11 cellular contexts compared by ENCODE assay signal in genomic region chrX:76643590-76643989, GRCh38.
"Had no signal": no experiment of that assay in that cellular context is flagged by ENCODE, and none has a peak within 500 bp of the region (broad histone marks: within the 10 kb centered on the region; RNA-seq: fewer than 3 reads in every experiment).

No MANE protein-coding gene starts in this region.

- H3K4me2 ChIP-seq: GM23338 had no signal

- FAIRE-seq: H1, H54 had no signal

- ATAC-seq: GM23338, HCT116 had no signal

- H3K9me3 ChIP-seq: HAP-1 had no signal

- H3K27ac ChIP-seq: GM23248 had no signal

- H3K4me1 ChIP-seq: HAP-1 had no signal

- DNase-seq: GM23248, GOT3, H7, H9, HCEC 1CT, HFFc6 had no signal

- H3K36me3 ChIP-seq: HAP-1 had no signal

- H3K4me3 ChIP-seq: GM23248, GM23338, HAP-1 had no signal
